Comparison of ENCODE assay signal across 15 cellular contexts in the genomic region with DNA sequence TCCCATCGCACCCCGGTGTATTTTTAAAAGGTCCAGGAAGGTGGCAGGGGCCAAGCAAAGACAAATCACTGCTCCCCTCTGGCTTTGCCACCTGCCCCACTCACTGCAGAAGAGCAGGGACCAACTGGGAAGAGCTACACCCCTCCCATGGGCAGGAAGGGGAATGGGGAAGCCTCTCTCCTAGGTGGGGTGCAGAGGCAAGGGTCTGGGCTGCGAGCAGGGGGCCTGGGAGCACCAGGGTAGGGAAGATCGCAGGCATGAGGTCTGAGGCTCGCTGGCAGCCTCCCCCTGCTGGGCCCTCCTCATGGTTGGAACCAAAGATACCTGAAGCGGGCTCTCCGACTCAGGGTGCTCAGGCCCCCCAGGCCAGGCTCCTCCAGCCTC. TPM values are rescaled to one million over a fixed set of nuclear protein-coding genes. Genes with fewer than 3 reads are reported as not detected.
A peak's percentile ranks its signal among the peaks of the same experiment; 100 is the strongest.
DNase-seq lines count a peak whose midpoint lies in the region; ATAC-seq and TF ChIP-seq lines count a peak whose summit lies in the region.
"Had no signal": no experiment of that assay in that cellular context is flagged by ENCODE, and none has a peak within 500 bp of the region (broad histone marks: within the 10 kb centered on the region; RNA-seq: fewer than 3 reads in every experiment).

No MANE protein-coding gene starts in this region.

- peaks cover 13 to 73% (median 62%) of the 10 kb centered on the region in 5 donors for H3K4me1 ChIP-seq in subcutaneous abdominal adipose tissue (ENCODE audit: control insufficient read depth in 5 of 5, insufficient read depth in 5 of 5, low read length in 5 of 5)

- peak overlapping the region in 2 of 5 donors; percentile 32 to 38 for H3K4me3 ChIP-seq in subcutaneous abdominal adipose tissue (ENCODE audit: low read depth in 1 of 5, low read length in 5 of 5)
- H3K4me3 ChIP-seq: A549, left lung, psoas muscle, suprapubic skin had no signal

- TF ChIP-seq CTCF in brain (conservative IDR thresholded peaks at IDR 0.05): no peak

- no peaks in the 10 kb centered on the region for H3K9me3 ChIP-seq in subcutaneous abdominal adipose tissue (ENCODE audit: control insufficient read depth in 5 of 5, low read length in 5 of 5)
- H3K9me3 ChIP-seq: A549, left lung, psoas muscle, suprapubic skin had no signal

- no peak for ATAC-seq in activated T-cell treated with anti-CD3 and anti-CD28 coated beads, Interleukin-2, amount 50 U/mL, for 4 hours
- no peak for ATAC-seq in HG03039 (IDR thresholded peaks at IDR 0.05; ENCODE audit: unreplicated experiment)
- ATAC-seq: A549, left lung had no signal

- peak overlapping the region in 1 of 5 donors; percentile 54 for H3K9ac ChIP-seq in subcutaneous abdominal adipose tissue (ENCODE audit: low read length in 5 of 5)

- H3K27ac ChIP-seq in layer of hippocampus (ENCODE audit: low read depth, low read length) (peak overlapping the region; percentile 85), subcutaneous abdominal adipose tissue (ENCODE audit: low read depth, low read length) (peak overlapping the region; percentile 47)
- H3K27ac ChIP-seq: A549 had no signal

- no peak overlapping the region for H3K4me3 Mint-ChIP-seq in activated T-cell treated with anti-CD3 and anti-CD28 coated beads, Interleukin-2, amount 50 U/mL, for 24 hours
- H3K4me3 Mint-ChIP-seq in activated T-cell treated with anti-CD3 and anti-CD28 coated beads, Interleukin-2, amount 50 U/mL, for 4 hours: no peak overlapping the region
- peak overlapping the region; percentile 35 to 82 (median 73) for H3K4me3 Mint-ChIP-seq in brain

- no peaks in the 10 kb centered on the region for H3K27me3 Mint-ChIP-seq in activated T-cell treated with anti-CD3 and anti-CD28 coated beads, Interleukin-2, amount 50 U/mL, for 24 hours
- H3K27me3 Mint-ChIP-seq in activated T-cell treated with anti-CD3 and anti-CD28 coated beads, Interleukin-2, amount 50 U/mL, for 4 hours (ENCODE audit: low read depth): no peaks in the 10 kb centered on the region
- H3K27me3 Mint-ChIP-seq in brain: peaks cover 3% of the 10 kb centered on the region

- DNase-seq in activated T-cell treated with anti-CD3 and anti-CD28 coated beads, Interleukin-2, amount 50 U/mL, for 24 hours: no peak
- no peak for DNase-seq in activated T-cell treated with anti-CD3 and anti-CD28 coated beads, Interleukin-2, amount 50 U/mL, for 4 hours
- no peak for DNase-seq in NCI-H774 (lab: John Stamatoyannopoulos, UW)
- no peak for DNase-seq in T1000 (lab: John Stamatoyannopoulos, UW)
- DNase-seq: NCI-H446 treated with DMSO at 0.1 percent for 48 hours; RPMI8226; stimulated activated CD4-positive, alpha-beta T cell treated with anti-CD3 and anti-CD28 coated beads, Interleukin-4, amount 100 ng/mL, for 24 hours had no signal

- H3K4me1 Mint-ChIP-seq in activated T-cell treated with anti-CD3 and anti-CD28 coated beads, Interleukin-2, amount 50 U/mL, for 24 hours (ENCODE audit: low read depth): peaks cover 58% of the 10 kb centered on the region
- H3K4me1 Mint-ChIP-seq in activated T-cell treated with anti-CD3 and anti-CD28 coated beads, Interleukin-2, amount 50 U/mL, for 4 hours (ENCODE audit: low read depth): peaks cover 45% of the 10 kb centered on the region
- H3K4me1 Mint-ChIP-seq in brain: peaks cover 63% of the 10 kb centered on the region

- H3K36me3 Mint-ChIP-seq in activated T-cell treated with anti-CD3 and anti-CD28 coated beads, Interleukin-2, amount 50 U/mL, for 24 hours (ENCODE audit: low read depth): peaks cover 87% of the 10 kb centered on the region
- H3K36me3 Mint-ChIP-seq in activated T-cell treated with anti-CD3 and anti-CD28 coated beads, Interleukin-2, amount 50 U/mL, for 4 hours (ENCODE audit: insufficient read depth): no peaks in the 10 kb centered on the region
- peaks cover 8% of the 10 kb centered on the region for H3K36me3 Mint-ChIP-seq in brain

- no peaks in the 10 kb centered on the region for H3K27me3 ChIP-seq in layer of hippocampus (ENCODE audit: control insufficient read depth, insufficient read depth, low read length)
- no peaks in the 10 kb centered on the region for H3K27me3 ChIP-seq in subcutaneous abdominal adipose tissue (ENCODE audit: control insufficient read depth in 5 of 5, insufficient read depth in 4 of 5, low read length in 5 of 5)
- H3K27me3 ChIP-seq: left lung, suprapubic skin had no signal

- H3K36me3 ChIP-seq in subcutaneous abdominal adipose tissue (ENCODE audit: control insufficient read depth in 5 of 5, insufficient read depth in 5 of 5, low read length in 5 of 5): peaks cover 0 to 73% (median 40%) of the 10 kb centered on the region in 5 donors

- H3K27ac Mint-ChIP-seq in activated T-cell treated with anti-CD3 and anti-CD28 coated beads, Interleukin-2, amount 50 U/mL, for 24 hours: peak overlapping the region; percentile 84
- H3K27ac Mint-ChIP-seq in brain: peak overlapping the region; percentile 71 to 99 (median 97)

- H3K9me3 Mint-ChIP-seq in activated T-cell treated with anti-CD3 and anti-CD28 coated beads, Interleukin-2, amount 50 U/mL, for 24 hours: no peaks in the 10 kb centered on the region
- H3K9me3 Mint-ChIP-seq in activated T-cell treated with anti-CD3 and anti-CD28 coated beads, Interleukin-2, amount 50 U/mL, for 4 hours: no peaks in the 10 kb centered on the region
- no peaks in the 10 kb centered on the region for H3K9me3 Mint-ChIP-seq in brain

RNA-seq across cellular contexts. Expression of gene PISD, which starts 36.8 kb away (rescaled TPM):
- 100 to 1,000 TPM in 1 of 3 donors, 10 to 100 TPM in 2; 80.0 to 101 (median 81.2) TPM for total RNA-seq in activated T-cell treated with anti-CD3 and anti-CD28 coated beads, Interleukin-2, amount 50 U/mL, for 4 hours
- polyA plus RNA-seq in brain (ENCODE audit: insufficient read depth, low read depth, low replicate concordance): 43.0 TPM

Comparison
In these comparisons a context has a peak if more than half of its experiments do, and no peak if none do; other contexts are left out.
1. H3K4me3 Mint-ChIP-seq: peak in brain (5 of 5); none in activated T-cell treated with anti-CD3 and anti-CD28 coated beads, Interleukin-2, amount 50 U/mL, for 24 hours (single experiment) and activated T-cell treated with anti-CD3 and anti-CD28 coated beads, Interleukin-2, amount 50 U/mL, for 4 hours (single experiment).